ENCODE assay signal across 10 cellular contexts in genomic region chr3:9420850-9421549, GRCh38. TPM values are rescaled to one million over a fixed set of nuclear protein-coding genes. Genes with fewer than 3 reads are reported as not detected.
DNase-seq lines count a peak whose midpoint lies in the region; ATAC-seq, FAIRE-seq and TF ChIP-seq lines count a peak whose summit lies in the region.
"Had no signal": no experiment of that assay in that cellular context is flagged by ENCODE, and none has a peak within 500 bp of the region (broad histone marks: within the 10 kb centered on the region; RNA-seq: fewer than 3 reads in every experiment).

No MANE protein-coding gene starts in this region.

- no peak overlapping the region for H3K18ac ChIP-seq in H1 (ENCODE audit: extremely low read depth, low read length)

- CTCF ChIA-PET in H1 (lab: Charles Lee; ENCODE audit: partially characterized antibody): interaction anchor here (0.6 to 6.8 kb wide), 6 partner anchors 13 to 68 kb away, joined by 3 to 43 read pairs (median 4); partner anchors contain the start of genes SETD5 and THUMPD3

- no peaks in the 10 kb centered on the region for H3K9me3 ChIP-seq in H1 (ENCODE audit: insufficient read depth in 2 of 2, low read depth in 1 of 2, low read length in 1 of 2)
- no peaks in the 10 kb centered on the region for H3K9me3 ChIP-seq in Peyer's patch

- H4K20me1 ChIP-seq in H1 (replicated peaks in 1 of 2; ENCODE audit: control insufficient read depth in 1 of 2, insufficient read depth in 2 of 2, low read length in 2 of 2): peaks cover 4 to 9% of the 10 kb centered on the region in 2 experiments

- H2AK5ac ChIP-seq in H1 (ENCODE audit: low read depth, low read length): no peak overlapping the region

- no peak overlapping the region for H2BK20ac ChIP-seq in H1 (ENCODE audit: low read length)

- H3K4me3 ChIP-seq in H1 (ENCODE audit: extremely low read depth in 1 of 4, insufficient read depth in 2 of 4, low read depth in 3 of 4, low read length in 4 of 4) (no peak overlapping the region), Peyer's patch (no peak overlapping the region)

- H3K79me1 ChIP-seq in H1 (ENCODE audit: low read depth, low read length): no peaks in the 10 kb centered on the region

- H3K14ac ChIP-seq in H1 (ENCODE audit: insufficient read length): no peak overlapping the region

- H3K4me1 ChIP-seq in H1 (replicated peaks in 1 of 4; ENCODE audit: control insufficient read depth in 3 of 4, insufficient read depth in 4 of 4, low read length in 3 of 4): peaks cover 3 to 7% (median 5%) of the 10 kb centered on the region in 4 experiments; a peak in 5 of 7 replicates
- peaks cover 0 to 53% (median 4%) of the 10 kb centered on the region in 4 donors for H3K4me1 ChIP-seq in Peyer's patch

- no peak overlapping the region for H2BK12ac ChIP-seq in H1 (ENCODE audit: low read depth, low read length)

- H3K56ac ChIP-seq in H1 (replicated peaks; ENCODE audit: insufficient read length, low read depth, low read length): no peak overlapping the region

- H2BK5ac ChIP-seq in H1 (ENCODE audit: low read depth, low read length): no peak overlapping the region

- no peak overlapping the region for H4K91ac ChIP-seq in H1 (replicated peaks; ENCODE audit: insufficient read length, low read length)

- H3K23ac ChIP-seq in H1 (ENCODE audit: insufficient read length): no peak overlapping the region

- no peaks in the 10 kb centered on the region for H3K23me2 ChIP-seq in H1 (ENCODE audit: low read depth, low read length)

- TF ChIP-seq EP300 in H1 (IDR thresholded peaks at IDR 0.05; ENCODE audit: borderline replicate concordance in 1 of 2, low read depth in 2 of 2, low read length in 2 of 2): no peak

- H3K27ac ChIP-seq in H1 (ENCODE audit: low read depth, low read length): no peak overlapping the region
- H3K27ac ChIP-seq in Peyer's patch: no peak overlapping the region

- POLR2A ChIA-PET in H1 (lab: Charles Lee; ENCODE audit: partially characterized antibody): interaction anchor here (0.6 to 13.9 kb wide), 9 partner anchors 9 to 452 kb away, joined by 3 to 300 read pairs (median 4); partner anchors contain the start of genes SETD5 and THUMPD3

- H2BK120ac ChIP-seq in H1 (replicated peaks; ENCODE audit: low read depth, low read length): no peak overlapping the region

- FAIRE-seq in H1 (lab: Jason Lieb, UNC): no peak
- FAIRE-seq: GM18507 had no signal

- no peak overlapping the region for H2AFZ ChIP-seq in H1 (ENCODE audit: low read length)

- no peak overlapping the region for H4K8ac ChIP-seq in H1 (ENCODE audit: extremely low read depth, insufficient read depth, low read length)

- H3K27me3 ChIP-seq in H1 (replicated peaks in 1 of 4; ENCODE audit: control insufficient read depth in 3 of 4, extremely low read depth in 1 of 4, insufficient read depth in 3 of 4, low read length in 3 of 4): no peaks in the 10 kb centered on the region
- no peaks in the 10 kb centered on the region for H3K27me3 ChIP-seq in Peyer's patch

- H3K36me3 ChIP-seq in H1 (ENCODE audit: control insufficient read depth in 2 of 4, insufficient read depth in 4 of 4, low read length in 3 of 4): peaks cover 0 to 38% (median 0%) of the 10 kb centered on the region in 4 experiments; a peak in 3 of 8 replicates
- H3K36me3 ChIP-seq in Peyer's patch: peaks cover 0 to 11% (median 0%) of the 10 kb centered on the region in 3 donors

- H2BK15ac ChIP-seq in H1 (ENCODE audit: low read length): no peak overlapping the region

- no peak overlapping the region for H3K9ac ChIP-seq in H1 (replicated peaks in 1 of 4; ENCODE audit: extremely low read depth in 1 of 4, low read depth in 3 of 4, low read length in 3 of 4)

- TF ChIP-seq CTCF in H1 (IDR thresholded peaks at IDR 0.05; ENCODE audit: control extremely low read depth in 1 of 3, insufficient read depth in 1 of 3, low read depth in 1 of 3, low read length in 3 of 3): no peak
- no peak for TF ChIP-seq CTCF in Peyer's patch (IDR thresholded peaks at IDR 0.05)

- DNase-seq in DMS53 (lab: John Stamatoyannopoulos, UW) (peak; percentile 32), DMS53 treated with DMSO at 0.1 percent for 48 hours (lab: John Stamatoyannopoulos, UW; ENCODE audit: unreplicated experiment) (no peak), RKO (ENCODE audit: low spot score) (peak; percentile 25), H1 (ENCODE audit: low read depth in 1 of 2, low spot score in 2 of 2) (no peak), pulmonary artery endothelial cell (ENCODE audit: low read depth, low spot score) (peak; percentile 10), Peyer's patch (no peak), sciatic nerve (ENCODE audit: low spot score) (no peak)
- DNase-seq: 8988T had no signal

- H3K4ac ChIP-seq in H1 (replicated peaks; ENCODE audit: insufficient read length, low read depth, low read length): no peak overlapping the region

- no peak overlapping the region for H3K4me2 ChIP-seq in H1 (ENCODE audit: insufficient read depth in 1 of 2, low read depth in 2 of 2, low read length in 2 of 2)

- WGBS in H1 (ENCODE audit: extremely low coverage in 1 of 2, insufficient coverage in 1 of 2, insufficient read length in 1 of 2, insufficient replicate concordance in 2 of 2, low coverage in 1 of 2, low lambda C conversion rate in 2 of 2, missing lambda C conversion rate in 1 of 2), 2 experiments: 84% methylated on average over 2 of the region's 2 CpGs; no CpG with 5 or more reads in 1 of the 2 experiments

- no peak for TF ChIP-seq RAD21 in H1 (IDR thresholded peaks at IDR 0.05 in 1 of 2, conservative IDR thresholded peaks at IDR 0.05 in 1 of 2; ENCODE audit: low read depth in 2 of 2, low read length in 2 of 2)

- peaks cover 23 to 99% of the 10 kb centered on the region in 2 experiments for H3K79me2 ChIP-seq in H1 (ENCODE audit: control insufficient read depth in 1 of 2, insufficient read depth in 2 of 2, low read length in 2 of 2)

- no peak for ATAC-seq in GM21529 (IDR thresholded peaks at IDR 0.05; ENCODE audit: unreplicated experiment)
- no peak for ATAC-seq in sciatic nerve

- H4K5ac ChIP-seq in H1 (ENCODE audit: insufficient read length, low read depth, low read length): peak overlapping the region; percentile 24

- TF ChIP-seq POLR2A in H1 (IDR thresholded peaks at IDR 0.05; ENCODE audit: control extremely low read depth in 1 of 2, low read depth in 2 of 2, low read length in 2 of 2) (no peak), Peyer's patch (IDR thresholded peaks at IDR 0.05) (no peak)

- intact Hi-C loops in sciatic nerve (cut with DNase I): no loop called here

TF ChIP-seq in H1, 55 proteins besides CTCF, POLR2A, EP300 and RAD21:
- TF ChIP-seq CTBP2 (IDR thresholded peaks at IDR 0.05; ENCODE audit: borderline replicate concordance, insufficient read depth, insufficient read length, low read length) (no peak), BACH1 (IDR thresholded peaks at IDR 0.05; ENCODE audit: low read length) (0 out of 2 replicates have a peak, but pooled peaks have one; percentile 13), SIX5 (IDR thresholded peaks at IDR 0.05; ENCODE audit: low read depth, low read length) (no peak), SIRT6 (IDR thresholded peaks at IDR 0.05; ENCODE audit: low read length) (no peak), KDM1A (IDR thresholded peaks at IDR 0.05; ENCODE audit: borderline replicate concordance, low read length) (peak; percentile 86), SUZ12 (IDR thresholded peaks at IDR 0.05; ENCODE audit: low read length) (no peak), MAFK (IDR thresholded peaks at IDR 0.05; ENCODE audit: low read depth, low read length) (0 out of 2 replicates have a peak, but pooled peaks have one; percentile 9), BRCA1 (IDR thresholded peaks at IDR 0.05; ENCODE audit: low read depth, low read length) (no peak), HDAC2 (IDR thresholded peaks at IDR 0.05; ENCODE audit: borderline replicate concordance in 1 of 2, low read depth in 2 of 2, low read length in 2 of 2) (peak in 1 of 2 experiments; percentile 61; a peak in 1 of 4 replicates), TCF12 (IDR thresholded peaks at IDR 0.05; ENCODE audit: low read depth, low read length) (peak; percentile 59; the same call in 1 of the 2 replicates)

RNA-seq across cellular contexts. Expression of gene SETD5, which starts 23.6 kb away (rescaled TPM):
- 223 and 234 TPM in 2 replicates for total RNA-seq in H1 (2021; fragmentation: NEBNext Ultra II Directional; extraction: Animal tissue kit (Norgen Biotek cat#: 25700))
- polyA plus RNA-seq in H1 (2011; rRNA removed): 98.2 and 108 TPM in 2 replicates
- 119 TPM for polyA plus RNA-seq in H1 (2011; cell fraction: cytosol; rRNA removed)
- polyA plus RNA-seq in H1 (2011; cell fraction: nucleus; rRNA removed): 455 TPM
- 155 to 216 TPM (median 176 TPM) in 4 replicates for polyA plus RNA-seq in H1 (2012, experiment 1 of 2)
- 34.4 TPM for polyA plus RNA-seq in H1 (2012, experiment 2 of 2)
- 232 TPM for polyA plus RNA-seq in H1 (2013, experiment 1 of 2)
- polyA plus RNA-seq in H1 (2013, experiment 2 of 2): 212 TPM
- polyA minus RNA-seq in H1 (2011; rRNA and poly(A)+ RNA removed): 198 and 273 TPM in 2 replicates
- polyA minus RNA-seq in H1 (2011; cell fraction: cytosol; rRNA and poly(A)+ RNA removed): 129 TPM
- polyA minus RNA-seq in H1 (2011; cell fraction: nucleus; rRNA and poly(A)+ RNA removed): 396 TPM
- 40.2 and 47.0 TPM in 2 replicates for total RNA-seq in pulmonary artery endothelial cell
- 100 to 1,000 TPM in 3 of 4 donors, 10 to 100 TPM in 1; 72.5 to 272 (median 147) TPM for total RNA-seq in Peyer's patch
- total RNA-seq in sciatic nerve: 162 TPM

RNA-seq across cellular contexts. Expression of gene THUMPD3, which starts 58.1 kb away (rescaled TPM):
- 62.6 and 68.9 TPM in 2 replicates for total RNA-seq in H1 (2021; fragmentation: NEBNext Ultra II Directional; extraction: Animal tissue kit (Norgen Biotek cat#: 25700))
- polyA plus RNA-seq in H1 (2011; rRNA removed): 16.4 and 26.7 TPM in 2 replicates
- polyA plus RNA-seq in H1 (2011; cell fraction: cytosol; rRNA removed): 31.0 TPM
- polyA plus RNA-seq in H1 (2011; cell fraction: nucleus; rRNA removed): 16.1 TPM
- polyA plus RNA-seq in H1 (2012, experiment 1 of 2): 49.6 to 67.5 TPM (median 60.3 TPM) in 4 replicates
- polyA plus RNA-seq in H1 (2012, experiment 2 of 2): 5.7 TPM
- 24.9 TPM for polyA plus RNA-seq in H1 (2013, experiment 1 of 2)
- polyA plus RNA-seq in H1 (2013, experiment 2 of 2): 29.4 TPM
- 76.6 and 83.1 TPM in 2 replicates for polyA minus RNA-seq in H1 (2011; rRNA and poly(A)+ RNA removed)
- 22.8 TPM for polyA minus RNA-seq in H1 (2011; cell fraction: cytosol; rRNA and poly(A)+ RNA removed)
- 34.8 TPM for polyA minus RNA-seq in H1 (2011; cell fraction: nucleus; rRNA and poly(A)+ RNA removed)
- 33.4 and 47.5 TPM in 2 replicates for total RNA-seq in pulmonary artery endothelial cell
- 10 to 100 TPM; 16.8 to 31.5 (median 22.7) TPM for total RNA-seq in Peyer's patch
- 32.2 TPM for total RNA-seq in sciatic nerve

Comparison
In these comparisons a context has a peak if more than half of its experiments do, and no peak if none do; other contexts are left out.
1. DNase-seq: peak in DMS53 (single experiment), RKO (single experiment) and pulmonary artery endothelial cell (single experiment); none in DMS53 treated with DMSO at 0.1 percent for 48 hours (single experiment), H1 (0 of 2), Peyer's patch (0 of 3) and sciatic nerve (single experiment).